In genomic region chr5:143554194-143554717, GRCh38 we compare ENCODE assay signal across 9 cellular contexts.
DNase-seq lines count a peak whose midpoint lies in the region; ATAC-seq and TF ChIP-seq lines count a peak whose summit lies in the region.
"Had no signal": no experiment of that assay in that cellular context is flagged by ENCODE, and none has a peak within 500 bp of the region (broad histone marks: within the 10 kb centered on the region; RNA-seq: fewer than 3 reads in every experiment).

No MANE protein-coding gene starts in this region.

- no peaks in the 10 kb centered on the region for H3K36me3 ChIP-seq in smooth muscle cell (ENCODE audit: low read depth)

- H3K4me3 ChIP-seq in HFF-Myc (replicated peaks; ENCODE audit: low read depth, low read length) (no peak overlapping the region), fibroblast of mammary gland (ENCODE audit: control insufficient read depth, low read depth, low read length) (no peak overlapping the region), smooth muscle cell (no peak overlapping the region)
- H3K4me3 ChIP-seq: SK-N-MC had no signal

- no peaks in the 10 kb centered on the region for H3F3A ChIP-seq in smooth muscle cell (ENCODE audit: low read depth)

- no peaks in the 10 kb centered on the region for H3K27me3 ChIP-seq in smooth muscle cell (ENCODE audit: low read depth)

- H2AFZ ChIP-seq in smooth muscle cell (ENCODE audit: low read depth): no peak overlapping the region

- H3K9ac ChIP-seq in smooth muscle cell (ENCODE audit: low read depth): no peak overlapping the region

- no peak for TF ChIP-seq CTCF in HFF-Myc (IDR thresholded peaks at IDR 0.05; ENCODE audit: low read depth, low read length, missing control alignments)
- no peak for TF ChIP-seq CTCF in fibroblast of mammary gland (conservative IDR thresholded peaks at IDR 0.05; ENCODE audit: control insufficient read depth, insufficient read depth, low read depth, low read length)
- TF ChIP-seq CTCF in smooth muscle cell (IDR thresholded peaks at IDR 0.05; ENCODE audit: borderline replicate concordance, insufficient read depth, poor library complexity, severe bottlenecking): no peak

- ATAC-seq in GM18868 (IDR thresholded peaks at IDR 0.05; ENCODE audit: unreplicated experiment) (no peak), HG03469 (IDR thresholded peaks at IDR 0.05; ENCODE audit: unreplicated experiment) (no peak)

- H3K27ac ChIP-seq in smooth muscle cell (ENCODE audit: low read depth): peak overlapping the region; percentile 75
- H3K27ac ChIP-seq: SK-N-MC had no signal

- no peaks in the 10 kb centered on the region for H3K9me3 ChIP-seq in smooth muscle cell (replicated peaks; ENCODE audit: low read depth)

- H3K4me2 ChIP-seq in smooth muscle cell: no peak overlapping the region

- WGBS in smooth muscle cell (ENCODE audit: low lambda C conversion rate): 68% methylated on average over 2 of the region's 2 CpGs

- no peaks in the 10 kb centered on the region for H3K4me1 ChIP-seq in smooth muscle cell (ENCODE audit: low read depth)

- H4K20me1 ChIP-seq in smooth muscle cell (ENCODE audit: low read depth): no peaks in the 10 kb centered on the region

- H3K79me2 ChIP-seq in smooth muscle cell (ENCODE audit: low read depth): no peaks in the 10 kb centered on the region

- DNase-seq in HFF-Myc (ENCODE audit: extremely low read depth, low read depth) (peak; percentile 75), RPMI7951 (ENCODE audit: low read depth) (peak; percentile 96), fibroblast of mammary gland (ENCODE audit: low read depth) (peak; percentile 99), smooth muscle cell (lab: John Stamatoyannopoulos, UW; ENCODE audit: unreplicated experiment) (no peak), NCI-H1694 (lab: John Stamatoyannopoulos, UW) (no peak)
- DNase-seq: immature natural killer cell had no signal

Comparison
In these comparisons a context has a peak if more than half of its experiments do, and no peak if none do; other contexts are left out.
1. DNase-seq: peak in HFF-Myc (single experiment), RPMI7951 (single experiment) and fibroblast of mammary gland (single experiment); none in smooth muscle cell (single experiment) and NCI-H1694 (single experiment).